ENCODE assay signal across 2 cellular contexts in genomic region chr1:25522240-25522639, GRCh38.
TF ChIP-seq lines count a peak whose summit lies in the region.

No MANE protein-coding gene starts in this region.

TF ChIP-seq in SK-N-SH, 30 proteins besides CTCF, POLR2A, EP300 and RAD21 (continued from another document):
- TF ChIP-seq IRF3 (IDR thresholded peaks at IDR 0.05; ENCODE audit: low read depth, low read length) (no peak), RCOR1 (IDR thresholded peaks at IDR 0.05; ENCODE audit: low read length) (no peak), YY1 (IDR thresholded peaks at IDR 0.05; ENCODE audit: low read depth) (no peak), USF1 (IDR thresholded peaks at IDR 0.05; ENCODE audit: borderline replicate concordance, low read depth) (no peak), RXRA (IDR thresholded peaks at IDR 0.05; ENCODE audit: borderline replicate concordance, low read depth) (no peak), TAF1 (IDR thresholded peaks at IDR 0.05; ENCODE audit: borderline replicate concordance, low read depth, low read length) (no peak)

TF ChIP-seq in HEK293, 187 proteins besides CTCF, POLR2A, EP300 and RAD21 (continued from another document):
- no peak for TF ChIP-seq ZSCAN4 (tag by site-specific recombination; IDR thresholded peaks at IDR 0.05)
- TF ChIP-seq PRDM2 (tag by site-specific recombination; IDR thresholded peaks at IDR 0.05; ENCODE audit: borderline replicate concordance), result no peak
- TF ChIP-seq PATZ1 (tag by site-specific recombination; IDR thresholded peaks at IDR 0.05), result no peak
- peak; percentile 13; the same call in 1 of the 2 replicates for TF ChIP-seq ZIC2 (tag by site-specific recombination; IDR thresholded peaks at IDR 0.05)
- TF ChIP-seq ZNF48 (tag by site-specific recombination; IDR thresholded peaks at IDR 0.05), result no peak
- 0 out of 2 replicates have a peak, but pooled peaks have one; percentile 2 for TF ChIP-seq ZFHX2 (tag by site-specific recombination; conservative IDR thresholded peaks at IDR 0.05)
- no peak for TF ChIP-seq ZNF76 (tag by site-specific recombination; IDR thresholded peaks at IDR 0.05; ENCODE audit: borderline replicate concordance, low read depth)
TF ChIP-seq in HEK293: peak in this region for 2.
